ENCODE assay signal across 1 cellular context in the genomic region with DNA sequence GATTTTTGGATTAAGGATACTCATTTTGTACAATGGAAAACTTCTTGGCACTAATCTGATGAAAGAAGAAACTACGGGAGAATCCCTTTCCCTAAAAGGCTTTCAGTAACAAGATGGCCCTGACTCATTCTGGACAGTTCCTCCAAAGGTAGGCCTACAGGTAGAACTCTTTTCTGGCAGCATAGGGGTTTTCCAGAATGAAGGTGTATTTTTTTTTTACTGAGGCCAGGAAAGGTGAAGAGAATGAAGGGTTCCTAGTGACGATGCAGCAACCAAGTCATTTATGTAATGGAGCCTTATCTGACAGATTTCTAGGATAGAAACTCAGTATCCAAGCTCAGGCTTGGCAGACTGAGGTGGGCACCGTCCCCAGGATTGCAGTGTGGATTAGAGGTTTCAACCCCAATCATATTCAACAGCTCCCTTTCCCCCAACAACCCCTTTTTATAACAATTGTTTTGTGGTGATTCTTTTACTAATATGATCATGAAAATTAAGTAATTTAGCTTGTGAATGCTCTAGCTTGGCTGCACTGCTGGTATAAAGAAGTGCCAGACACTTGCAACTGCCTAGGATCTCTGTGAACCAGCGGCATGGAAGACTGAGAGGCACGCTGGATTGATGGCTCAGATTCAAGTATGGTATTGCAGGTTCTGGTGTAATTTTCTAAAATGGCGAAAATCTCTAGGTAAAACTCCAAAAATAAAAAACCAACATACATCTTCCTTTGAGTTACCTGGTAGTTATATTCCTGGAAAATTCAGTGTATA.
TF ChIP-seq lines count a peak whose summit lies in the region.

No MANE protein-coding gene starts in this region.

TF ChIP-seq in A549, 52 proteins besides CTCF, POLR2A, EP300 and RAD21 (continued from another document):
- TF ChIP-seq BHLHE40 (IDR thresholded peaks at IDR 0.05; ENCODE audit: low read depth, low read length) (no peak), HOXA7 (CRISPR knock-in tag; IDR thresholded peaks at IDR 0.05) (no peak), CHD4 (IDR thresholded peaks at IDR 0.05; ENCODE audit: borderline replicate concordance) (no peak), NFE2L2 (conservative IDR thresholded peaks at IDR 0.05; ENCODE audit: low read length) (no peak), BCL3 (IDR thresholded peaks at IDR 0.05) (no peak), EHF (CRISPR knock-in tag; IDR thresholded peaks at IDR 0.05) (no peak), RFX5 (IDR thresholded peaks at IDR 0.05) (no peak), KDM1A (IDR thresholded peaks at IDR 0.05; ENCODE audit: low read depth) (no peak)
- TF ChIP-seq, protein P1, sequence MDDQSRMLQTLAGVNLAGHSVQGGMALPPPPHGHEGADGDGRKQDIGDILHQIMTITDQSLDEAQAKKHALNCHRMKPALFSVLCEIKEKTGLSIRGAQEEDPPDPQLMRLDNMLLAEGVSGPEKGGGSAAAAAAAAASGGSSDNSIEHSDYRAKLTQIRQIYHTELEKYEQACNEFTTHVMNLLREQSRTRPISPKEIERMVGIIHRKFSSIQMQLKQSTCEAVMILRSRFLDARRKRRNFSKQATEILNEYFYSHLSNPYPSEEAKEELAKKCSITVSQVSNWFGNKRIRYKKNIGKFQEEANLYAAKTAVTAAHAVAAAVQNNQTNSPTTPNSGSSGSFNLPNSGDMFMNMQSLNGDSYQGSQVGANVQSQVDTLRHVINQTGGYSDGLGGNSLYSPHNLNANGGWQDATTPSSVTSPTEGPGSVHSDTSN (IDR thresholded peaks at IDR 0.05), result no peak
